13 cellular contexts compared by ENCODE assay signal in genomic region chr14:64417771-64418125, GRCh38. TPM values are rescaled to one million over a fixed set of nuclear protein-coding genes. Genes with fewer than 3 reads are reported as not detected.
A peak's percentile ranks its signal among the peaks of the same experiment; 100 is the strongest.
DNase-seq lines count a peak whose midpoint lies in the region; ATAC-seq, FAIRE-seq and TF ChIP-seq lines count a peak whose summit lies in the region.
"Had no signal": no experiment of that assay in that cellular context is flagged by ENCODE, and none has a peak within 500 bp of the region (broad histone marks: within the 10 kb centered on the region; RNA-seq: fewer than 3 reads in every experiment).

No MANE protein-coding gene starts in this region.

- no peak for DNase-seq in HepG2 (ENCODE audit: low spot score)
- DNase-seq in right lobe of liver, result no peak
- no peak for DNase-seq in RWPE1 (ENCODE audit: low spot score)
- no peak for DNase-seq in substantia nigra (lab: John Stamatoyannopoulos, UW)
- no peak for DNase-seq in NCI-H1105 treated with DMSO at 0.1 percent for 48 hours (lab: John Stamatoyannopoulos, UW)
- DNase-seq: 8988T, AML-193, DMS53, GF-D8 had no signal

- no peak overlapping the region for H3K27ac ChIP-seq in HepG2 (ENCODE audit: extremely low read length, insufficient read depth, low read length)
- no peak overlapping the region for H3K27ac ChIP-seq in right lobe of liver
- no peak overlapping the region for H3K27ac ChIP-seq in RWPE1
- H3K27ac ChIP-seq in substantia nigra (ENCODE audit: low read depth, low read length, poor library complexity, severe bottlenecking), result no peak overlapping the region
- H3K27ac ChIP-seq: BLaER1, HL-60 had no signal

- H3K27me3 ChIP-seq in HepG2 (ENCODE audit: control insufficient read depth in 1 of 2, insufficient read depth in 2 of 2, low read length in 2 of 2), result no peaks in the 10 kb centered on the region
- H3K27me3 ChIP-seq in right lobe of liver, result no peaks in the 10 kb centered on the region
- H3K27me3 ChIP-seq: BLaER1 had no signal

- no peak for FAIRE-seq in HepG2 (lab: Jason Lieb, UNC)

- H4K20me1 ChIP-seq in HepG2 (ENCODE audit: insufficient read depth, low read length), result no peaks in the 10 kb centered on the region
- H4K20me1 ChIP-seq: BLaER1 had no signal

- peak overlapping the region; percentile 46 for H3K27ac Mint-ChIP-seq in activated T-helper 17 cell treated with anti-CD3 and anti-CD28 coated beads, Interleukin-2, amount 50 U/mL, for 72 hours
- H3K27ac Mint-ChIP-seq in dendritic cell treated with granulocyte-macrophage colony-stimulating factor and Interleukin-4, amounts not matched to agents 40 ng/mL and 50 ng/mL, for 4 days, result peak overlapping the region; percentile 84

- H3K36me3 Mint-ChIP-seq in activated T-helper 17 cell treated with anti-CD3 and anti-CD28 coated beads, Interleukin-2, amount 50 U/mL, for 72 hours (ENCODE audit: low read depth), result peaks cover 100% of the 10 kb centered on the region
- peaks cover 90% of the 10 kb centered on the region for H3K36me3 Mint-ChIP-seq in dendritic cell treated with granulocyte-macrophage colony-stimulating factor and Interleukin-4, amounts not matched to agents 40 ng/mL and 50 ng/mL, for 4 days (ENCODE audit: low read depth)

- no peak for TF ChIP-seq RAD21 in HepG2 (CRISPR knock-in tag; IDR thresholded peaks at IDR 0.05)

- TSS peak; percentile 16 for BruUV-seq in HepG2 (replicated peaks; lab: Mats Ljungman, UMichigan)

- CTCF ChIA-PET in HepG2 (lab: Yijun Ruan, JAX; ENCODE audit: low intra/inter-chr PET ratio, low total read pairs) (no interaction called here), RWPE1 (lab: Yijun Ruan, JAX) (interaction anchor here (1.6 kb wide), 1 partner anchor 12 kb away, joined by 5 read pairs; no protein-coding TSS in a partner anchor)

- no peak overlapping the region for H3K4me3 Mint-ChIP-seq in activated T-helper 17 cell treated with anti-CD3 and anti-CD28 coated beads, Interleukin-2, amount 50 U/mL, for 72 hours
- no peak overlapping the region for H3K4me3 Mint-ChIP-seq in dendritic cell treated with granulocyte-macrophage colony-stimulating factor and Interleukin-4, amounts not matched to agents 40 ng/mL and 50 ng/mL, for 4 days

- H3K27me3 Mint-ChIP-seq in activated T-helper 17 cell treated with anti-CD3 and anti-CD28 coated beads, Interleukin-2, amount 50 U/mL, for 72 hours, result no peaks in the 10 kb centered on the region
- no peaks in the 10 kb centered on the region for H3K27me3 Mint-ChIP-seq in dendritic cell treated with granulocyte-macrophage colony-stimulating factor and Interleukin-4, amounts not matched to agents 40 ng/mL and 50 ng/mL, for 4 days

- peaks cover 4% of the 10 kb centered on the region for H3K4me1 Mint-ChIP-seq in activated T-helper 17 cell treated with anti-CD3 and anti-CD28 coated beads, Interleukin-2, amount 50 U/mL, for 72 hours
- H3K4me1 Mint-ChIP-seq in dendritic cell treated with granulocyte-macrophage colony-stimulating factor and Interleukin-4, amounts not matched to agents 40 ng/mL and 50 ng/mL, for 4 days (ENCODE audit: low read depth), result peaks cover 21% of the 10 kb centered on the region

- no peak overlapping the region for H3K4me2 ChIP-seq in HepG2 (ENCODE audit: low read depth, low read length)
- H3K4me2 ChIP-seq: BLaER1 had no signal

- intact Hi-C loops in HepG2 (cut with micrococcal nuclease; ENCODE audit: unreplicated experiment) (no loop called here), right lobe of liver (cut with DNase I) (no loop called here)
- intact Hi-C loops in dendritic cell treated with granulocyte-macrophage colony-stimulating factor and Interleukin-4, amounts not matched to agents 40 ng/mL and 50 ng/mL, for 4 days (cut with micrococcal nuclease), result no loop called here

- H3K9ac ChIP-seq in HepG2 (ENCODE audit: insufficient read depth, low read depth, low read length), result no peak overlapping the region
- H3K9ac ChIP-seq: BLaER1 had no signal

- TF ChIP-seq CTCF in HepG2 (CRISPR knock-in tag; IDR thresholded peaks at IDR 0.05), result no peak
- TF ChIP-seq CTCF in right lobe of liver (IDR thresholded peaks at IDR 0.05), result no peak
- TF ChIP-seq CTCF in RWPE1 (conservative IDR thresholded peaks at IDR 0.05; ENCODE audit: low read depth), result no peak

- POLR2A ChIA-PET in HepG2 (lab: Yijun Ruan, JAX), result no interaction called here
- POLR2A ChIA-PET in RWPE1 (lab: Yijun Ruan, JAX; ENCODE audit: low non-redundant PET), result no interaction called here

- TF ChIP-seq POLR2A in HepG2 (IDR thresholded peaks at IDR 0.05; ENCODE audit: insufficient read depth in 1 of 2, low read depth in 2 of 2, low read length in 2 of 2) (no peak), right lobe of liver (IDR thresholded peaks at IDR 0.05) (no peak)

- H3K36me3 ChIP-seq in HepG2 (replicated peaks in 1 of 2; ENCODE audit: control insufficient read depth in 1 of 2, insufficient read depth in 2 of 2, low read length in 2 of 2) (peaks cover 20 to 75% of the 10 kb centered on the region in 2 experiments), right lobe of liver (peaks cover 0 to 86% (median 50%) of the 10 kb centered on the region in 4 donors)

- in situ Hi-C loops in HepG2 (cut with HindIII; ENCODE audit: extremely low pct_ligation_motif_present, low pct_unique_long_range_greater_than_20kb), result no loop called here

- no peaks in the 10 kb centered on the region for H3K79me2 ChIP-seq in HepG2 (ENCODE audit: insufficient read depth, low read length)

- no peak overlapping the region for H3K4me3 ChIP-seq in HepG2 (replicated peaks in 1 of 3; ENCODE audit: insufficient read depth in 1 of 3, low read depth in 2 of 3, low read length in 3 of 3)
- no peak overlapping the region for H3K4me3 ChIP-seq in right lobe of liver
- H3K4me3 ChIP-seq: BLaER1 had no signal

- H3K9me3 ChIP-seq in HepG2 (ENCODE audit: low read length), result no peaks in the 10 kb centered on the region
- H3K9me3 ChIP-seq in right lobe of liver, result no peaks in the 10 kb centered on the region
- H3K9me3 ChIP-seq: BLaER1 had no signal

- ATAC-seq in HepG2 (no peak), right lobe of liver (no peak)
- ATAC-seq in activated T-helper 17 cell treated with anti-CD3 and anti-CD28 coated beads, Interleukin-2, amount 50 U/mL, for 72 hours (replicated peaks), result no peak

- WGBS in HepG2 (ENCODE audit: low lambda C conversion rate), result 100% methylated on average over 6 of the region's 7 CpGs
- 95% methylated on average over 6 of the region's 7 CpGs for WGBS in right lobe of liver (ENCODE audit: insufficient coverage, low coverage, low lambda C conversion rate, missing lambda C conversion rate)

- H3K9me3 Mint-ChIP-seq in activated T-helper 17 cell treated with anti-CD3 and anti-CD28 coated beads, Interleukin-2, amount 50 U/mL, for 72 hours, result no peaks in the 10 kb centered on the region
- no peaks in the 10 kb centered on the region for H3K9me3 Mint-ChIP-seq in dendritic cell treated with granulocyte-macrophage colony-stimulating factor and Interleukin-4, amounts not matched to agents 40 ng/mL and 50 ng/mL, for 4 days

- TF ChIP-seq EP300 in HepG2 (IDR thresholded peaks at IDR 0.05; ENCODE audit: low read depth in 2 of 2, low read length in 2 of 2), result no peak
- TF ChIP-seq EP300 in HepG2 (CRISPR knock-in tag; IDR thresholded peaks at IDR 0.05; ENCODE audit: borderline replicate concordance), result no peak

- no peak overlapping the region for H2AFZ ChIP-seq in HepG2 (ENCODE audit: low read length)

- H3K4me1 ChIP-seq in HepG2 (ENCODE audit: insufficient read depth, low read length) (no peaks in the 10 kb centered on the region), right lobe of liver (no peaks in the 10 kb centered on the region)
- H3K4me1 ChIP-seq: BLaER1 had no signal

RNA-seq across cellular contexts. Expression of gene MTHFD1, which starts 29.6 kb away (rescaled TPM):
- total RNA-seq in HepG2 (2016; rRNA removed; fragmentation: Illumina TruSeq; extraction: Trizol), result 106 and 186 TPM in 2 replicates
- 27.7 and 41.1 TPM in 2 replicates for total RNA-seq in HepG2 (2016; cell fraction: cytosol; rRNA removed; fragmentation: Illumina TruSeq; extraction: Trizol; ENCODE audit: low read depth)
- 106 and 176 TPM in 2 replicates for total RNA-seq in HepG2 (2016; cell fraction: insoluble cytoplasmic fraction; rRNA removed; fragmentation: Illumina TruSeq; extraction: Trizol)
- total RNA-seq in HepG2 (2016; cell fraction: membrane; rRNA removed; fragmentation: Illumina TruSeq; extraction: Trizol), result 37.7 and 38.9 TPM in 2 replicates
- total RNA-seq in HepG2 (2016; cell fraction: nucleus; rRNA removed; fragmentation: Illumina TruSeq; extraction: Trizol), result 117 and 125 TPM in 2 replicates
- polyA plus RNA-seq in HepG2 (2011; rRNA removed), result 31.0 and 33.6 TPM in 2 replicates
- polyA plus RNA-seq in HepG2 (2011; cell fraction: cytosol; rRNA removed), result 24.6 and 25.3 TPM in 2 replicates
- 36.7 and 38.0 TPM in 2 replicates for polyA plus RNA-seq in HepG2 (2011; cell fraction: nucleus; rRNA removed)
- 65.7 and 92.6 TPM in 2 replicates for polyA plus RNA-seq in HepG2 (2012)
- 15.0 and 19.1 TPM in 2 replicates for polyA plus RNA-seq in HepG2 (2016; cell fraction: cytosol; fragmentation: Illumina TruSeq; extraction: Trizol; ENCODE audit: low read depth)
- polyA plus RNA-seq in HepG2 (2016; cell fraction: insoluble cytoplasmic fraction; fragmentation: Illumina TruSeq; extraction: Trizol; ENCODE audit: low read depth), result 175 and 178 TPM in 2 replicates
- 28.8 and 31.3 TPM in 2 replicates for polyA plus RNA-seq in HepG2 (2016; cell fraction: membrane; fragmentation: Illumina TruSeq; extraction: Trizol; ENCODE audit: low read depth)
- 154 and 168 TPM in 2 replicates for polyA plus RNA-seq in HepG2 (2016; cell fraction: nucleus; fragmentation: Illumina TruSeq; extraction: Trizol; ENCODE audit: insufficient read depth, low read depth)
- 55.0 and 195 TPM in 2 replicates for polyA minus RNA-seq in HepG2 (2011; rRNA and poly(A)+ RNA removed; ENCODE audit: low replicate concordance)
- 51.5 and 63.7 TPM in 2 replicates for polyA minus RNA-seq in HepG2 (2011; cell fraction: cytosol; rRNA and poly(A)+ RNA removed)
- polyA minus RNA-seq in HepG2 (2011; cell fraction: nucleus; rRNA and poly(A)+ RNA removed), result 76.7 and 120 TPM in 2 replicates
- 100 to 1,000 TPM; 158 to 265 (median 200) TPM for total RNA-seq in right lobe of liver
- total RNA-seq in activated T-helper 17 cell treated with anti-CD3 and anti-CD28 coated beads, Interleukin-2, amount 50 U/mL, for 72 hours, result 100 to 1,000 TPM; 142 to 282 TPM

RNA-seq across cellular contexts. Expression of gene AKAP5, which starts 47.6 kb away (rescaled TPM):
- total RNA-seq in HepG2 (2016; rRNA removed; fragmentation: Illumina TruSeq; extraction: Trizol), result 1.5 and 2.1 TPM in 2 replicates
- 0.10 and 0.18 TPM in 2 replicates for total RNA-seq in HepG2 (2016; cell fraction: cytosol; rRNA removed; fragmentation: Illumina TruSeq; extraction: Trizol; ENCODE audit: low read depth)
- total RNA-seq in HepG2 (2016; cell fraction: insoluble cytoplasmic fraction; rRNA removed; fragmentation: Illumina TruSeq; extraction: Trizol), result 1.4 and 1.9 TPM in 2 replicates
- total RNA-seq in HepG2 (2016; cell fraction: membrane; rRNA removed; fragmentation: Illumina TruSeq; extraction: Trizol), result 0.86 and 0.99 TPM in 2 replicates
- total RNA-seq in HepG2 (2016; cell fraction: nucleus; rRNA removed; fragmentation: Illumina TruSeq; extraction: Trizol), result 2.1 TPM in 2 replicates
- polyA plus RNA-seq in HepG2 (2011; rRNA removed), result 0.13 and 0.18 TPM in 2 replicates
- 0.08 and 0.12 TPM in 2 replicates for polyA plus RNA-seq in HepG2 (2011; cell fraction: cytosol; rRNA removed)
- 0.05 and 0.12 TPM in 2 replicates for polyA plus RNA-seq in HepG2 (2011; cell fraction: nucleus; rRNA removed)
- 0.13 and 0.47 TPM in 2 replicates for polyA plus RNA-seq in HepG2 (2012)
- 0.11 TPM in 2 replicates for polyA plus RNA-seq in HepG2 (2016; cell fraction: cytosol; fragmentation: Illumina TruSeq; extraction: Trizol; ENCODE audit: low read depth)
- 1.3 and 1.5 TPM in 2 replicates for polyA plus RNA-seq in HepG2 (2016; cell fraction: insoluble cytoplasmic fraction; fragmentation: Illumina TruSeq; extraction: Trizol; ENCODE audit: low read depth)
- polyA plus RNA-seq in HepG2 (2016; cell fraction: membrane; fragmentation: Illumina TruSeq; extraction: Trizol; ENCODE audit: low read depth), result 0.46 and 0.49 TPM in 2 replicates
- polyA plus RNA-seq in HepG2 (2016; cell fraction: nucleus; fragmentation: Illumina TruSeq; extraction: Trizol; ENCODE audit: insufficient read depth, low read depth), result 1.1 and 1.2 TPM in 2 replicates
- polyA minus RNA-seq in HepG2 (2011; rRNA and poly(A)+ RNA removed; ENCODE audit: low replicate concordance), result 0.12 and 0.82 TPM in 2 replicates
- polyA minus RNA-seq in HepG2 (2011; cell fraction: cytosol; rRNA and poly(A)+ RNA removed), result 0.30 and 0.35 TPM in 2 replicates
- 0.90 and 1.6 TPM in 2 replicates for polyA minus RNA-seq in HepG2 (2011; cell fraction: nucleus; rRNA and poly(A)+ RNA removed)
- 1 to 10 TPM in 1 of 6 experiments, under 1 TPM in 5; 0.12 to 1.0 (median 0.30) TPM for total RNA-seq in right lobe of liver
- total RNA-seq in activated T-helper 17 cell treated with anti-CD3 and anti-CD28 coated beads, Interleukin-2, amount 50 U/mL, for 72 hours, result 1 to 10 TPM in 1 of 2 donors, under 1 TPM in 1; 0.82 to 1.0 TPM
